ENCODE assay signal across 29 cellular contexts in the genomic region with DNA sequence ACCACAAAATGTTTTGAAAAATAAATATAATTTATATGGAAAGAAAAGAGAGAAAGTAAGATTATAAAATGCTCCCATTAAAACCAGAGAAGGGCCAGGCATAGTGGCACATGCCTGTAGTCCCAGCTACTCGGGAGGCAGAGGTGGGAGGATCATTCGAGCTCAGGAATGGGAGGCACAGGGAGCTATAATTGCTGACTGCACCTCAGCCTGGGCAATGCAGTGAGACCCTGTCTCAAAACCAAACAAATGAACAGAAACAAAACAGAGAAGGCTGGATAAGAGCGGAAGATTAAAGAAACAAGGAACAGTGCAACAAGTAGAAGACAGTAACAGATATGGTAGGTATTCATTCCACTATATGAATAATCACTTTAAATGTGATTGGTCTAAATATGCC.
"Had no signal": no experiment of that assay in that cellular context is flagged by ENCODE, and none has a peak within 500 bp of the region (broad histone marks: within the 10 kb centered on the region; RNA-seq: fewer than 3 reads in every experiment).

No MANE protein-coding gene starts in this region.

- H3K27me3 ChIP-seq: colonic mucosa, dorsolateral prefrontal cortex, esophagus muscularis mucosa, esophagus squamous epithelium, foreskin keratinocyte, gastrocnemius medialis, gastroesophageal sphincter, heart left ventricle, heart right ventricle had no signal

- ATAC-seq: effector memory CD8-positive, alpha-beta T cell; esophagus mucosa; foreskin keratinocyte; gastrocnemius medialis; gastroesophageal sphincter; heart left ventricle; heart right ventricle had no signal

- H3K27ac ChIP-seq: colonic mucosa, coronary artery, dorsolateral prefrontal cortex, epithelial cell of prostate, esophagus muscularis mucosa, esophagus squamous epithelium, foreskin keratinocyte, gastrocnemius medialis, gastroesophageal sphincter, heart left ventricle, heart right ventricle had no signal

- FAIRE-seq: colon, endometrium, endothelial cell of umbilical vein, frontal cortex had no signal

- H3K9me3 Mint-ChIP-seq: dendritic cell treated with granulocyte-macrophage colony-stimulating factor and Interleukin-4, amounts not matched to agents 40 ng/mL and 50 ng/mL, for 4 days; effector memory CD8-positive, alpha-beta T cell had no signal

- H3K9me3 ChIP-seq: colonic mucosa, esophagus muscularis mucosa, esophagus squamous epithelium, gastrocnemius medialis, gastroesophageal sphincter had no signal

- H3K4me1 Mint-ChIP-seq: endodermal cell had no signal

- DNase-seq: colonic mucosa; cortex of kidney; dermis blood vessel endothelial cell; dorsolateral prefrontal cortex; effector CD4-positive, alpha-beta T cell; effector CD8-positive, alpha-beta T cell; effector memory CD4-positive, alpha-beta T cell; effector memory CD8-positive, alpha-beta T cell; endodermal cell; erythroblast; esophagus squamous epithelium; foreskin fibroblast; foreskin keratinocyte; foreskin melanocyte; gastrocnemius medialis; glutamatergic neuron; head of caudate nucleus; heart left ventricle; heart right ventricle had no signal

- H3K4me1 ChIP-seq: colonic mucosa, esophagus muscularis mucosa, esophagus squamous epithelium, foreskin keratinocyte, gastrocnemius medialis, gastroesophageal sphincter, heart left ventricle had no signal

- H3K4me3 Mint-ChIP-seq: dendritic cell treated with granulocyte-macrophage colony-stimulating factor and Interleukin-4, amounts not matched to agents 40 ng/mL and 50 ng/mL, for 4 days; effector memory CD8-positive, alpha-beta T cell; endodermal cell had no signal

- H3K27ac Mint-ChIP-seq: dendritic cell treated with granulocyte-macrophage colony-stimulating factor and Interleukin-4, amounts not matched to agents 40 ng/mL and 50 ng/mL, for 4 days; effector memory CD8-positive, alpha-beta T cell; endodermal cell had no signal

- H3K27me3 Mint-ChIP-seq: dendritic cell treated with granulocyte-macrophage colony-stimulating factor and Interleukin-4, amounts not matched to agents 40 ng/mL and 50 ng/mL, for 4 days; effector memory CD8-positive, alpha-beta T cell had no signal

- H3K36me3 ChIP-seq: colonic mucosa, esophagus muscularis mucosa, esophagus squamous epithelium, gastrocnemius medialis, gastroesophageal sphincter, heart left ventricle, heart right ventricle had no signal

- H3K4me3 ChIP-seq: colonic mucosa, coronary artery, dorsolateral prefrontal cortex, esophagus muscularis mucosa, esophagus squamous epithelium, gastrocnemius medialis, gastroesophageal sphincter, heart left ventricle, heart right ventricle had no signal
